13 cellular contexts compared by ENCODE assay signal in genomic region chr3:71398157-71398836, GRCh38.
A peak's percentile ranks its signal among the peaks of the same experiment; 100 is the strongest.
DNase-seq lines count a peak whose midpoint lies in the region; ATAC-seq and TF ChIP-seq lines count a peak whose summit lies in the region.
"Had no signal": no experiment of that assay in that cellular context is flagged by ENCODE, and none has a peak within 500 bp of the region (broad histone marks: within the 10 kb centered on the region; RNA-seq: fewer than 3 reads in every experiment).

No MANE protein-coding gene starts in this region.

- ATAC-seq in activated CD8-positive, alpha-beta T cell treated with anti-CD3 and anti-CD28 coated beads for 36 hours: peak; percentile 68
- ATAC-seq: left colon, right cardiac atrium had no signal

- no peak for TF ChIP-seq CTCF in activated CD8-positive, alpha-beta T cell treated with anti-CD3 and anti-CD28 coated beads for 36 hours (IDR thresholded peaks at IDR 0.05)
- TF ChIP-seq CTCF in transverse colon (IDR thresholded peaks at IDR 0.05): no peak
- TF ChIP-seq CTCF in MM.1S (IDR thresholded peaks at IDR 0.05; ENCODE audit: low read length): no peak

- H3K27me3 ChIP-seq in transverse colon (no peaks in the 10 kb centered on the region), MM.1S (replicated peaks; ENCODE audit: insufficient read depth, low read length) (no peaks in the 10 kb centered on the region)

- no peak for TF ChIP-seq EP300 in transverse colon (IDR thresholded peaks at IDR 0.05; ENCODE audit: low read depth)

- H3K36me3 ChIP-seq in transverse colon (no peaks in the 10 kb centered on the region), MM.1S (replicated peaks; ENCODE audit: insufficient read depth, low read length) (no peaks in the 10 kb centered on the region)
- H3K36me3 ChIP-seq: thoracic aorta had no signal

- intact Hi-C loops in activated CD8-positive, alpha-beta T cell treated with anti-CD3 and anti-CD28 coated beads for 36 hours (cut with micrococcal nuclease): loop anchor here (1.0 to 10.0 kb wide), 5 partner anchors 46 to 313 kb away; partner anchors contain the start of gene FOXP1
- intact Hi-C loops in transverse colon (cut with DNase I; ENCODE audit: low total_unique reads): no loop called here

- WGBS in transverse colon (ENCODE audit: low coverage in 1 of 2), 2 donors: 37% methylated on average over 4 of the region's 4 CpGs

- H3K9me2 ChIP-seq in MM.1S (replicated peaks; ENCODE audit: insufficient read depth, low read length): no peaks in the 10 kb centered on the region

- H4K20me1 ChIP-seq in MM.1S (ENCODE audit: insufficient read depth, low read length): no peaks in the 10 kb centered on the region

- DNase-seq in NCI-H1105 treated with DMSO at 0.1 percent for 48 hours (lab: John Stamatoyannopoulos, UW) (peak; percentile 2), NCI-H1105 (lab: John Stamatoyannopoulos, UW) (no peak), EH (ENCODE audit: low read depth) (peak; percentile 44), myocyte (ENCODE audit: low read depth) (peak; percentile 38), transverse colon (no peak), MM.1S (no peak), NCI-H1048 (lab: John Stamatoyannopoulos, UW) (no peak)
- DNase-seq in activated CD8-positive, alpha-beta T cell treated with anti-CD3 and anti-CD28 coated beads for 36 hours: peak; percentile 75
- DNase-seq: left colon, nephron progenitor cell, right cardiac atrium had no signal

- no peak overlapping the region for H3K4me3 ChIP-seq in transverse colon
- no peak overlapping the region for H3K4me3 ChIP-seq in MM.1S (ENCODE audit: low read length)
- H3K4me3 ChIP-seq: thoracic aorta had no signal

- in situ Hi-C loops in transverse colon (cut with MboI; ENCODE audit: low pct_ligation_motif_present in 1 of 4, low pct_unique_long_range_greater_than_20kb in 1 of 4, low sequenced_read_pairs in 3 of 4): no loop called here

- CTCF ChIA-PET in activated CD8-positive, alpha-beta T cell treated with anti-CD3 and anti-CD28 coated beads for 36 hours (lab: Charles Lee): interaction anchor here (0.6 to 4.0 kb wide), 19 partner anchors 12 to 211 kb away, joined by 3 to 20 read pairs (median 4); no protein-coding TSS in a partner anchor

- peak overlapping the region; percentile 91 for H3K27ac Mint-ChIP-seq in activated CD8-positive, alpha-beta T cell treated with anti-CD3 and anti-CD28 coated beads for 36 hours
- H3K27ac Mint-ChIP-seq: nephron progenitor cell had no signal

- POLR2A ChIA-PET in activated CD8-positive, alpha-beta T cell treated with anti-CD3 and anti-CD28 coated beads for 36 hours (lab: Charles Lee): interaction anchor here (0.8 to 3.5 kb wide), 17 partner anchors 9 to 190 kb away, joined by 3 to 15 read pairs (median 4); partner anchors contain the start of gene FOXP1

- no peak overlapping the region for H3K9ac ChIP-seq in MM.1S (ENCODE audit: low read length)

- H3K79me2 ChIP-seq in MM.1S (ENCODE audit: low read length): no peaks in the 10 kb centered on the region

- peaks cover 14% of the 10 kb centered on the region for H3K36me3 Mint-ChIP-seq in activated CD8-positive, alpha-beta T cell treated with anti-CD3 and anti-CD28 coated beads for 36 hours (ENCODE audit: low read depth)

- H3K27me3 Mint-ChIP-seq in activated CD8-positive, alpha-beta T cell treated with anti-CD3 and anti-CD28 coated beads for 36 hours: no peaks in the 10 kb centered on the region

- H3K4me1 ChIP-seq in transverse colon (peaks cover 9 to 45% (median 15%) of the 10 kb centered on the region in 4 donors), MM.1S (ENCODE audit: low read length) (0 out of 2 replicates have a peak, but pooled peaks cover 2% of the 10 kb centered on the region)

- H3K9me3 ChIP-seq in transverse colon: no peaks in the 10 kb centered on the region
- no peaks in the 10 kb centered on the region for H3K9me3 ChIP-seq in MM.1S (replicated peaks; ENCODE audit: insufficient read depth, low read length)
- H3K9me3 ChIP-seq: thoracic aorta had no signal

- H3K4me1 Mint-ChIP-seq in activated CD8-positive, alpha-beta T cell treated with anti-CD3 and anti-CD28 coated beads for 36 hours (ENCODE audit: low read depth): peaks cover 86% of the 10 kb centered on the region

- H2AFZ ChIP-seq in MM.1S (ENCODE audit: low read length): no peak overlapping the region

- peak overlapping the region; percentile 73 for H3K4me3 Mint-ChIP-seq in activated CD8-positive, alpha-beta T cell treated with anti-CD3 and anti-CD28 coated beads for 36 hours
- H3K4me3 Mint-ChIP-seq: nephron progenitor cell had no signal

- H3K27ac ChIP-seq in transverse colon (no peak overlapping the region), MM.1S (ENCODE audit: low read length) (no peak overlapping the region)
- H3K27ac ChIP-seq: 22Rv1, thoracic aorta had no signal

- no peaks in the 10 kb centered on the region for H3K9me3 Mint-ChIP-seq in activated CD8-positive, alpha-beta T cell treated with anti-CD3 and anti-CD28 coated beads for 36 hours
- H3K9me3 Mint-ChIP-seq: nephron progenitor cell had no signal

- no peak for TF ChIP-seq POLR2A in transverse colon (IDR thresholded peaks at IDR 0.05)

- no peak overlapping the region for H3K4me2 ChIP-seq in MM.1S (ENCODE audit: low read depth, low read length)

- H3F3A ChIP-seq in MM.1S (ENCODE audit: insufficient read depth, low read length): no peaks in the 10 kb centered on the region

Comparison
In these comparisons a context has a peak if more than half of its experiments do, and no peak if none do; other contexts are left out.
1. DNase-seq: peak in NCI-H1105 treated with DMSO at 0.1 percent for 48 hours (single experiment), EH (single experiment), activated CD8-positive, alpha-beta T cell treated with anti-CD3 and anti-CD28 coated beads for 36 hours (single experiment) and myocyte (single experiment); none in NCI-H1105 (single experiment), transverse colon (single experiment), MM.1S (single experiment) and NCI-H1048 (single experiment).